In the genomic region with DNA sequence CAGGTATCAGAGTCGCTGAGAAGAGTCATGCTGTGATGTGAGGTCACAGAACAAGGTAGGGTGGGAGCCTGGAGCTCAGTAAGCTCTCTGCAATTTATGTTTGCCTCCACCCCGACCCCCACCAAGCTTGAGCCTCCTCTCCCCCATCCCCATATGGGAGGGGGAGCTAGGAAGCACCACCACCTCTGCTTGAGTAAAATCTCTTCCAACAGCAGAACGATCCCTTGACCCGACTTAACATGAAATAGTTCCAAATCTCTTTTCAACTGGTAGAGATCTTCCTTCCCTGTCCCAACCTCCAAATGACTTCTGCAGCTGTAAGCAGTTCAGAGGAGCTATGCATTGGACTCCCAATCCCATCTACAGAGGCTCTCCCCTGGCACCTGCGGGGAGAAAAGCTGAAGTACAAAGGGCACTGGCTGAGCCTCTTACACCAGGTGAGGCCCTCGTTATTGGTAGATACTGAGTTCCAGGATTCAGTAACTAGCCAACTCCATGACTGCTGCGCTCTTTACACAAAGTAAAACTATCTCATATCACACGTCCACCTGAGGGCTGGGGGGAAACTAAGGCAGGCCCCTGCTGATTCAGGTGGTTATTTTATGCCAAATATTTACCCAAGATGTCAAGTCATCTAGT, we compare ENCODE assay signal across 8 cellular contexts. TPM values are rescaled to one million over a fixed set of nuclear protein-coding genes. Genes with fewer than 3 reads are reported as not detected.
DNase-seq lines count a peak whose midpoint lies in the region; ATAC-seq and TF ChIP-seq lines count a peak whose summit lies in the region.

No MANE protein-coding gene starts in this region.

- peak overlapping the region; percentile 42 to 98 for H3K27ac ChIP-seq in right atrium auricular region
- H3K27ac ChIP-seq in spleen, result peak overlapping the region in 7 of 8 donors; percentile 47 to 100 (median 100)

- peaks cover 43% of the 10 kb centered on the region for H3K36me3 Mint-ChIP-seq in activated CD8-positive, alpha-beta memory T cell treated with anti-CD3 and anti-CD28 coated beads, Interleukin-2, amount 10 ng/mL, durations not matched to agents 7 days and 5 days

- H3K4me1 Mint-ChIP-seq in activated CD8-positive, alpha-beta memory T cell treated with anti-CD3 and anti-CD28 coated beads, Interleukin-2, amount 10 ng/mL, durations not matched to agents 7 days and 5 days, result peaks cover 19% of the 10 kb centered on the region

- 36 to 43% (median 42%) methylated on average over 7 to 8 of the region's 8 CpGs for WGBS in spleen, 5 donors

- peak overlapping the region; percentile 99 for H3K4me3 Mint-ChIP-seq in activated CD8-positive, alpha-beta memory T cell treated with anti-CD3 and anti-CD28 coated beads, Interleukin-2, amount 10 ng/mL, durations not matched to agents 7 days and 5 days

- TF ChIP-seq POLR2A in spleen (IDR thresholded peaks at IDR 0.05), result no peak

- H3K9me3 Mint-ChIP-seq in activated CD8-positive, alpha-beta memory T cell treated with anti-CD3 and anti-CD28 coated beads, Interleukin-2, amount 10 ng/mL, durations not matched to agents 7 days and 5 days (ENCODE audit: low read depth), result no peaks in the 10 kb centered on the region

- POLR2A ChIA-PET in BJ (lab: Charles Lee) (interaction anchor here (0.9 kb wide), 1 partner anchor 91 kb away, joined by 3 read pairs; no protein-coding TSS in a partner anchor), HEK293T (lab: Yijun Ruan, JAX) (interaction anchor here (0.7 to 2.6 kb wide), 7 partner anchors 9 to 112 kb away, joined by 3 to 16 read pairs (median 6); no protein-coding TSS in a partner anchor)

- peaks cover 31% of the 10 kb centered on the region for H3K36me3 ChIP-seq in BJ (ENCODE audit: control insufficient read depth, insufficient read depth, low read length)
- H3K36me3 ChIP-seq in right atrium auricular region, result peaks cover 39% of the 10 kb centered on the region
- H3K36me3 ChIP-seq in spleen, result peaks cover 4 to 42% (median 35%) of the 10 kb centered on the region in 6 donors

- no peak for ATAC-seq in activated CD8-positive, alpha-beta memory T cell treated with anti-CD3 and anti-CD28 coated beads, Interleukin-2, amount 10 ng/mL, durations not matched to agents 7 days and 5 days

- H3K9me3 ChIP-seq in right atrium auricular region, result no peaks in the 10 kb centered on the region
- no peaks in the 10 kb centered on the region for H3K9me3 ChIP-seq in spleen

- TF ChIP-seq CTCF in BJ (IDR thresholded peaks at IDR 0.05; ENCODE audit: insufficient read depth, low read depth, low read length) (no peak), right atrium auricular region (IDR thresholded peaks at IDR 0.05) (no peak), spleen (IDR thresholded peaks at IDR 0.05 in 8 of 11, conservative IDR thresholded peaks at IDR 0.05 in 3 of 11) (no peak)

- peak overlapping the region; percentile 95 for H3K4me3 ChIP-seq in BJ (ENCODE audit: low read depth, low read length)
- peak overlapping the region; percentile 67 to 94 for H3K4me3 ChIP-seq in right atrium auricular region
- H3K4me3 ChIP-seq in spleen, result peak overlapping the region; percentile 86 to 99 (median 94)

- intact Hi-C loops in spleen (cut with DNase I; ENCODE audit: low total_unique reads), result no loop called here

- DNase-seq in BJ (ENCODE audit: low read depth), result no peak
- DNase-seq in HEK293T (ENCODE audit: extremely low spot score), result no peak
- no peak for DNase-seq in activated CD8-positive, alpha-beta memory T cell treated with anti-CD3 and anti-CD28 coated beads, Interleukin-2, amount 10 ng/mL, durations not matched to agents 7 days and 5 days
- DNase-seq in right atrium auricular region (ENCODE audit: low spot score), result no peak
- no peak for DNase-seq in spleen
- DNase-seq in pons (ENCODE audit: low spot score), result no peak
- no peak for DNase-seq in NCI-H748 treated with DMSO at 0.1 percent for 48 hours (lab: John Stamatoyannopoulos, UW)
- DNase-seq in SW 1271 (lab: John Stamatoyannopoulos, UW), result no peak

- peaks cover 7% of the 10 kb centered on the region for H3K27me3 Mint-ChIP-seq in activated CD8-positive, alpha-beta memory T cell treated with anti-CD3 and anti-CD28 coated beads, Interleukin-2, amount 10 ng/mL, durations not matched to agents 7 days and 5 days

- peak overlapping the region; percentile 89 for H3K27ac Mint-ChIP-seq in activated CD8-positive, alpha-beta memory T cell treated with anti-CD3 and anti-CD28 coated beads, Interleukin-2, amount 10 ng/mL, durations not matched to agents 7 days and 5 days

- CTCF ChIA-PET in BJ (lab: Yijun Ruan, JAX), result interaction anchor here (0.6 to 2.0 kb wide), 3 partner anchors 91 to 395 kb away, joined by 3 to 8 read pairs (median 4); no protein-coding TSS in a partner anchor
- CTCF ChIA-PET in HEK293T (lab: Yijun Ruan, JAX), result interaction anchor here (0.6 kb wide), 1 partner anchor 35 kb away, joined by 5 read pairs; no protein-coding TSS in a partner anchor
- CTCF ChIA-PET in activated CD8-positive, alpha-beta memory T cell treated with anti-CD3 and anti-CD28 coated beads, Interleukin-2, amount 10 ng/mL, durations not matched to agents 7 days and 5 days (lab: Charles Lee), result interaction anchor here (0.8 to 2.4 kb wide), 4 partner anchors 10 to 92 kb away, joined by 3 to 12 read pairs (median 6); no protein-coding TSS in a partner anchor

- no peaks in the 10 kb centered on the region for H3K27me3 ChIP-seq in BJ (ENCODE audit: control insufficient read depth, insufficient read depth, low read length)
- no peaks in the 10 kb centered on the region for H3K27me3 ChIP-seq in right atrium auricular region
- no peaks in the 10 kb centered on the region for H3K27me3 ChIP-seq in spleen (replicated peaks in 1 of 7)

- H3K4me1 ChIP-seq in right atrium auricular region (peaks cover 0 to 30% of the 10 kb centered on the region in 2 donors), spleen (peaks cover 14 to 55% (median 37%) of the 10 kb centered on the region in 6 donors)

TF ChIP-seq in HEK293T, 16 proteins besides CTCF, POLR2A, EP300 and RAD21:
- TF ChIP-seq HDGF (IDR thresholded peaks at IDR 0.05; ENCODE audit: borderline replicate concordance), result no peak
- no peak for TF ChIP-seq NFRKB (IDR thresholded peaks at IDR 0.05)
- no peak for TF ChIP-seq FOXA1 (IDR thresholded peaks at IDR 0.05)
- peak; percentile 12; the same call in 1 of the 2 replicates for TF ChIP-seq ELF4 (IDR thresholded peaks at IDR 0.05)
TF ChIP-seq in HEK293T: peak in this region for 1.

RNA-seq across cellular contexts. Expression of a gene that starts 3.4 kb away (rescaled TPM):
- polyA plus RNA-seq in BJ (2011; rRNA removed) (2,988 and 3,774 TPM in 2 replicates), spleen (1,000 to 10,000 TPM; 1,119 to 1,902 (median 1,793) TPM)
- 4,016 and 6,647 TPM in 2 replicates for polyA minus RNA-seq in BJ (2011; rRNA and poly(A)+ RNA removed)
- total RNA-seq in activated CD8-positive, alpha-beta memory T cell treated with anti-CD3 and anti-CD28 coated beads, Interleukin-2, amount 10 ng/mL, durations not matched to agents 7 days and 5 days, result 1,000 to 10,000 TPM; 3,566 to 4,759 TPM
- total RNA-seq in right atrium auricular region (1,000 to 10,000 TPM; 1,076 to 1,610 TPM), spleen (1,000 to 10,000 TPM; 1,726 to 6,270 (median 2,803) TPM)

RNA-seq across cellular contexts. Expression of a gene that starts 19.0 kb away (rescaled TPM):
- polyA plus RNA-seq in BJ (2011; rRNA removed), result 1.1 and 1.3 TPM in 2 replicates
- polyA minus RNA-seq in BJ (2011; rRNA and poly(A)+ RNA removed), result 1.3 and 1.9 TPM in 2 replicates
- total RNA-seq in activated CD8-positive, alpha-beta memory T cell treated with anti-CD3 and anti-CD28 coated beads, Interleukin-2, amount 10 ng/mL, durations not matched to agents 7 days and 5 days, result under 1 TPM; 0.41 to 0.56 TPM
- under 1 TPM; 0.63 to 0.74 TPM for total RNA-seq in right atrium auricular region
- 1 to 10 TPM; 1.2 to 4.0 (median 2.8) TPM for total RNA-seq in spleen
- polyA plus RNA-seq in spleen, result 1 to 10 TPM in 1 of 3 donors, under 1 TPM in 2; 0.41 to 2.6 (median 0.76) TPM

RNA-seq across cellular contexts. Expression of a gene that starts 43.0 kb away (rescaled TPM):
- polyA plus RNA-seq in BJ (2011; rRNA removed) (7.5 and 11.2 TPM in 2 replicates), spleen (10 to 100 TPM; 32.2 to 77.2 (median 52.0) TPM)
- 9.0 and 10.3 TPM in 2 replicates for polyA minus RNA-seq in BJ (2011; rRNA and poly(A)+ RNA removed)
- total RNA-seq in activated CD8-positive, alpha-beta memory T cell treated with anti-CD3 and anti-CD28 coated beads, Interleukin-2, amount 10 ng/mL, durations not matched to agents 7 days and 5 days, result 10 to 100 TPM; 39.8 to 44.5 TPM
- total RNA-seq in right atrium auricular region (10 to 100 TPM; 12.8 to 13.7 TPM), spleen (10 to 100 TPM; 36.8 to 59.2 (median 50.2) TPM)
